ENCODE assay signal across 8 cellular contexts in the genomic region with DNA sequence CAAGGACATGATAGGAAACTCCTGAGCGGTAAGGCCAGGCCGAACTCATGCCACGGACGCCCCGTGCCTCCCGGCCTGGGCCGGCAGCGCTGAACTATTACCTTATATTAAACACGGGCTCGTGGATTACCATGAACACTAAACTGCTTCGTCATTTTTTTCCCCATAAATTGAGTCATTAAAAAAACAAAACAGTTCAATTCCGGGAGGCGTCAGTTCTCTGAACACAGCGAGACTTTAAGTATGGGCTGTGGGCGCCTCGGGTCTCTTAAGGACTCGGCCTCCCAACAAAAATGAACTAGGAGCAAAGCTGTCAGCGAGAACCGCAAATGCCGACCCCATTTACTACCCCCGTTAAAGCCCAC. TPM values are rescaled to one million over a fixed set of nuclear protein-coding genes. Genes with fewer than 3 reads are reported as not detected.
DNase-seq lines count a peak whose midpoint lies in the region; ATAC-seq, FAIRE-seq and TF ChIP-seq lines count a peak whose summit lies in the region.

No MANE protein-coding gene starts in this region.

- H3K27me3 ChIP-seq in BLaER1 treated with 17β-estradiol and CSF1 and Interleukin-3, amounts not matched to agents 10 nM and 100 nM = no peaks in the 10 kb centered on the region

- peaks cover 15 to 39% (median 27%) of the 10 kb centered on the region in 10 experiments for H3K4me1 ChIP-seq in BLaER1 treated with 17β-estradiol and CSF1 and Interleukin-3, amounts not matched to agents 10 nM and 100 nM

- H3K9me3 ChIP-seq in BLaER1 treated with 17β-estradiol and CSF1 and Interleukin-3, amounts not matched to agents 10 nM and 100 nM (replicated peaks in 1 of 11) = peaks cover 0 to 18% (median 14%) of the 10 kb centered on the region in 11 experiments; a peak in 15 of 22 replicates

- peaks cover 0 to 33% (median 10%) of the 10 kb centered on the region in 11 experiments; a peak in 7 of 22 replicates for H4K20me1 ChIP-seq in BLaER1 treated with 17β-estradiol and CSF1 and Interleukin-3, amounts not matched to agents 10 nM and 100 nM

- CTCF ChIA-PET in activated CD8-positive, alpha-beta T cell treated with anti-CD3 and anti-CD28 coated beads for 36 hours (lab: Charles Lee) = interaction anchor here (1.0 kb wide), 1 partner anchor 10 kb away, joined by 5 read pairs; no protein-coding TSS in a partner anchor

- peak overlapping the region; percentile 87 for H3K27ac Mint-ChIP-seq in activated CD8-positive, alpha-beta T cell treated with anti-CD3 and anti-CD28 coated beads for 36 hours

- peaks cover 21% of the 10 kb centered on the region for H3K4me1 Mint-ChIP-seq in activated CD8-positive, alpha-beta T cell treated with anti-CD3 and anti-CD28 coated beads for 36 hours (ENCODE audit: low read depth)

- FAIRE-seq in urothelium cell line (lab: Jason Lieb, UNC) = no peak

- no peak for TF ChIP-seq CTCF in activated CD8-positive, alpha-beta T cell treated with anti-CD3 and anti-CD28 coated beads for 36 hours (IDR thresholded peaks at IDR 0.05)
- TF ChIP-seq CTCF in fibroblast of villous mesenchyme (IDR thresholded peaks at IDR 0.05; ENCODE audit: insufficient read depth, low read depth, low read length) (no peak), omental fat pad (IDR thresholded peaks at IDR 0.05) (no peak)

- peak overlapping the region; percentile 73 to 96 (median 81) for H3K4me3 ChIP-seq in BLaER1 treated with 17β-estradiol and CSF1 and Interleukin-3, amounts not matched to agents 10 nM and 100 nM
- peak overlapping the region; percentile 88 for H3K4me3 ChIP-seq in fibroblast of villous mesenchyme (ENCODE audit: low read depth, low read length)

- H3K4me2 ChIP-seq in BLaER1 treated with 17β-estradiol and CSF1 and Interleukin-3, amounts not matched to agents 10 nM and 100 nM = peak overlapping the region; percentile 69 to 96 (median 90)

- no peaks in the 10 kb centered on the region for H3K27me3 Mint-ChIP-seq in activated CD8-positive, alpha-beta T cell treated with anti-CD3 and anti-CD28 coated beads for 36 hours

- ATAC-seq in HG03159 (IDR thresholded peaks at IDR 0.05; ENCODE audit: unreplicated experiment) = peak; percentile 2
- ATAC-seq in activated CD8-positive, alpha-beta T cell treated with anti-CD3 and anti-CD28 coated beads for 36 hours = peak; percentile 0
- ATAC-seq in omental fat pad (ENCODE audit: low FRiP score) = peak; percentile 19
- ATAC-seq in GM18907 (IDR thresholded peaks at IDR 0.05; ENCODE audit: unreplicated experiment) = no peak

- peak overlapping the region; percentile 60 to 92 (median 88) for H3K27ac ChIP-seq in BLaER1 treated with 17β-estradiol and CSF1 and Interleukin-3, amounts not matched to agents 10 nM and 100 nM

- H3K36me3 Mint-ChIP-seq in activated CD8-positive, alpha-beta T cell treated with anti-CD3 and anti-CD28 coated beads for 36 hours (ENCODE audit: low read depth) = peaks cover 34% of the 10 kb centered on the region

- H3K4me3 Mint-ChIP-seq in activated CD8-positive, alpha-beta T cell treated with anti-CD3 and anti-CD28 coated beads for 36 hours = peak overlapping the region; percentile 91

- peaks cover 30 to 39% (median 36%) of the 10 kb centered on the region in 11 experiments for H3K36me3 ChIP-seq in BLaER1 treated with 17β-estradiol and CSF1 and Interleukin-3, amounts not matched to agents 10 nM and 100 nM

- H3K9me3 Mint-ChIP-seq in activated CD8-positive, alpha-beta T cell treated with anti-CD3 and anti-CD28 coated beads for 36 hours = no peaks in the 10 kb centered on the region

- peak; percentile 57 for DNase-seq in activated CD8-positive, alpha-beta T cell treated with anti-CD3 and anti-CD28 coated beads for 36 hours
- DNase-seq in fibroblast of villous mesenchyme (ENCODE audit: low read depth) (peak; percentile 63), omental fat pad (ENCODE audit: low spot score) (no peak), DMS153 (lab: John Stamatoyannopoulos, UW) (no peak), urothelium cell line (ENCODE audit: low spot score) (no peak)

- H3K9ac ChIP-seq in BLaER1 treated with 17β-estradiol and CSF1 and Interleukin-3, amounts not matched to agents 10 nM and 100 nM = peak overlapping the region; percentile 89 to 96 (median 93)

- POLR2A ChIA-PET in activated CD8-positive, alpha-beta T cell treated with anti-CD3 and anti-CD28 coated beads for 36 hours (lab: Charles Lee) = interaction anchor here (0.6 to 2.1 kb wide), 9 partner anchors 9 to 613 kb away, joined by 3 to 7 read pairs (median 5); partner anchors contain the start of gene KLF6

- intact Hi-C loops in activated CD8-positive, alpha-beta T cell treated with anti-CD3 and anti-CD28 coated beads for 36 hours (cut with micrococcal nuclease) = no loop called here

RNA-seq across cellular contexts. Expression of gene PITRM1, which starts 0.5 kb away (rescaled TPM):
- 10 to 100 TPM; 77.6 to 78.6 TPM for total RNA-seq in activated CD8-positive, alpha-beta T cell treated with anti-CD3 and anti-CD28 coated beads for 36 hours
- 84.6 and 88.3 TPM in 2 replicates for total RNA-seq in fibroblast of villous mesenchyme
- total RNA-seq in omental fat pad = 100 to 1,000 TPM in 1 of 4 donors, 10 to 100 TPM in 3; 67.6 to 107 (median 74.0) TPM

Comparison
In these comparisons a context has a peak if more than half of its experiments do, and no peak if none do; other contexts are left out.
1. DNase-seq: peak in activated CD8-positive, alpha-beta T cell treated with anti-CD3 and anti-CD28 coated beads for 36 hours (single experiment) and fibroblast of villous mesenchyme (single experiment); none in omental fat pad (single experiment), DMS153 (single experiment) and urothelium cell line (single experiment).